Comparison of ENCODE assay signal across 8 cellular contexts in the genomic region with DNA sequence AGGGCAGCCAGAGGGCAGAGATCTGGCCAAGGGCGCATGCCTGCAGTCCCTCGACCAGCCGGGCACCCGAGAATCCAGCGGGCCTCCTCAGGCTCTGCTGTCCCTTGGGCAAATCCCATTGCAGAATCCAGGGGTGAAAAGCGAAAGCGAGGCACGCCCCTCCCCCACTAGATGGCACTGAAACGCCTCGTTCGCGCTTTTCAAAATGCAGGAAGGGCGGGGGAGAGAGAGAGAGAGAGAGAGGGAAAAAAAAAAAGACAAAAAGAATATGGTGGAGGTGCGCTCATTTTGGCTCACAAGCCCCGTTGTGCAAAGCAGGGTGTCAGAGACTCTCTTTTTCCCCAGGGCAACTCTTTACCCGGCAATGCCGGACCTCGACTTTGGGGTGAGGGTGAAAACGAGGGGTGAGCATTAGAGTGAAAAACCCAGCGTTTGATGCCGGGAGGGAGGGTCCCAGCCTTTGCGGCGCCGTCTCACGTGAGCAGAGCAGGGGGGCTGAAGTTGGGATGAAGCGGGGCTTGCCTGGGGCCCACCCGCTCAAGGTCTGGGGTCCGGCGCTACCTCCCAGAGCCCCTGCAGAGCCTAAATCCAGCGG. TPM values are rescaled to one million over a fixed set of nuclear protein-coding genes. Genes with fewer than 3 reads are reported as not detected.
DNase-seq lines count a peak whose midpoint lies in the region; ATAC-seq and TF ChIP-seq lines count a peak whose summit lies in the region.

No MANE protein-coding gene starts in this region.

- WGBS in IMR-90 (ENCODE audit: extremely low coverage in 2 of 2, insufficient read length in 1 of 2), 2 experiments: 5% methylated on average over 4 of the region's 30 CpGs; no CpG with 5 or more reads in 1 of the 2 experiments

- peak overlapping the region; percentile 80 to 98 (median 96) for H3K4me2 ChIP-seq in BLaER1 treated with 17β-estradiol and CSF1 and Interleukin-3, amounts not matched to agents 10 nM and 100 nM
- H3K4me2 ChIP-seq in IMR-90 (ENCODE audit: low read depth, low read length): peak overlapping the region; percentile 62

- no peak overlapping the region; a peak in 1 of 4 replicates for H4K8ac ChIP-seq in IMR-90 (ENCODE audit: low read depth in 2 of 2, low read length in 2 of 2)

- no peak overlapping the region for H3K4ac ChIP-seq in IMR-90 (ENCODE audit: low read depth, low read length)

- H4K20me1 ChIP-seq in BLaER1 treated with 17β-estradiol and CSF1 and Interleukin-3, amounts not matched to agents 10 nM and 100 nM: peaks cover 0 to 34% (median 13%) of the 10 kb centered on the region in 11 experiments; a peak in 13 of 22 replicates
- H4K20me1 ChIP-seq in IMR-90 (ENCODE audit: insufficient read depth, low read length): no peaks in the 10 kb centered on the region

- POLR2A ChIA-PET in IMR-90 (lab: Charles Lee; ENCODE audit: unreplicated experiment): no interaction called here

- no peak overlapping the region for H4K91ac ChIP-seq in IMR-90 (ENCODE audit: insufficient read depth, low read depth, low read length)

- BruUV-seq in IMR-90 (replicated peaks; lab: Mats Ljungman, UMichigan): no TSS peak

- TF ChIP-seq POLR2A in IMR-90 (IDR thresholded peaks at IDR 0.05; ENCODE audit: low read depth, low read length) (no peak), Peyer's patch (IDR thresholded peaks at IDR 0.05) (no peak)

- peak overlapping the region in 1 of 11 experiments; percentile 24; a peak in 2 of 22 replicates for H3K9ac ChIP-seq in BLaER1 treated with 17β-estradiol and CSF1 and Interleukin-3, amounts not matched to agents 10 nM and 100 nM
- H3K9ac ChIP-seq in IMR-90 (ENCODE audit: low read depth, low read length): no peak overlapping the region

- no peak for ATAC-seq in IMR-90 (ENCODE audit: low read depth)
- peak; percentile 28 for ATAC-seq in sciatic nerve
- ATAC-seq in HG02763 (IDR thresholded peaks at IDR 0.05; ENCODE audit: unreplicated experiment): no peak
- no peak for ATAC-seq in HG03439 (IDR thresholded peaks at IDR 0.05; ENCODE audit: unreplicated experiment)

- no peak overlapping the region for H2AK5ac ChIP-seq in IMR-90 (ENCODE audit: low read depth, low read length)

- no peak overlapping the region for H3K18ac ChIP-seq in IMR-90 (ENCODE audit: low read depth, low read length)

- CTCF ChIA-PET in IMR-90 (lab: Yijun Ruan, JAX): no interaction called here

- H4K5ac ChIP-seq in IMR-90 (ENCODE audit: low read depth, low read length): no peak overlapping the region

- H2AFZ ChIP-seq in IMR-90 (replicated peaks; ENCODE audit: low read length, poor library complexity): peak overlapping the region; percentile 76

- in situ Hi-C loops in IMR-90 (cut with MboI; ENCODE audit: low sequenced_read_pairs) (no loop called here), astrocyte of the cerebellum (cut with HindIII; ENCODE audit: low sequenced_read_pairs) (no loop called here)

- peaks cover 65 to 77% (median 68%) of the 10 kb centered on the region in 11 experiments for H3K27me3 ChIP-seq in BLaER1 treated with 17β-estradiol and CSF1 and Interleukin-3, amounts not matched to agents 10 nM and 100 nM
- H3K27me3 ChIP-seq in IMR-90 (ENCODE audit: control insufficient read depth, insufficient read depth, low read length) (peaks cover 41% of the 10 kb centered on the region), Peyer's patch (peaks cover 0 to 27% of the 10 kb centered on the region in 2 donors)

- intact Hi-C loops in IMR-90 (cut with micrococcal nuclease): loop anchor here (10.0 kb wide), 1 partner anchor 583 kb away; no protein-coding TSS in a partner anchor
- intact Hi-C loops in sciatic nerve (cut with DNase I): no loop called here

- no peak overlapping the region for H3K23ac ChIP-seq in IMR-90 (ENCODE audit: low read depth, low read length)

- dilution Hi-C loops in IMR-90 (cut with HindIII; ENCODE audit: low sequenced_read_pairs, unreplicated experiment): no loop called here

- no peak overlapping the region; the same call in 2 of the 3 replicates for H2BK15ac ChIP-seq in IMR-90 (ENCODE audit: low read depth, low read length)

- no peak for TF ChIP-seq RAD21 in IMR-90 (IDR thresholded peaks at IDR 0.05; ENCODE audit: low read length)

- TF ChIP-seq CTCF in IMR-90 (conservative IDR thresholded peaks at IDR 0.05; ENCODE audit: low read depth, low read length): no peak
- no peak for TF ChIP-seq CTCF in Peyer's patch (IDR thresholded peaks at IDR 0.05)
- peak; percentile 30 for TF ChIP-seq CTCF in astrocyte of the cerebellum (IDR thresholded peaks at IDR 0.05; ENCODE audit: low read depth, low read length, missing control alignments)

- H3K9me1 ChIP-seq in IMR-90 (ENCODE audit: insufficient read depth, low read length): no peaks in the 10 kb centered on the region

- H3K9me3 ChIP-seq in BLaER1 treated with 17β-estradiol and CSF1 and Interleukin-3, amounts not matched to agents 10 nM and 100 nM (replicated peaks in 1 of 11): no peaks in the 10 kb centered on the region
- no peaks in the 10 kb centered on the region for H3K9me3 ChIP-seq in IMR-90 (ENCODE audit: control insufficient read depth, insufficient read depth, low read length)
- H3K9me3 ChIP-seq in Peyer's patch: no peaks in the 10 kb centered on the region

- H2BK20ac ChIP-seq in IMR-90 (ENCODE audit: low read depth, low read length): no peak overlapping the region

- H2BK120ac ChIP-seq in IMR-90 (ENCODE audit: low read depth, low read length): no peak overlapping the region

- no peak for DNase-seq in IMR-90
- peak in 1 of 3 donors; percentile 48 for DNase-seq in Peyer's patch
- no peak for DNase-seq in astrocyte of the cerebellum (ENCODE audit: low read depth)
- DNase-seq in hippocampal formation (lab: John Stamatoyannopoulos, UW): peak; percentile 67 to 68
- peak; percentile 71 for DNase-seq in sciatic nerve (ENCODE audit: low spot score)

- H3K4me3 ChIP-seq in BLaER1 treated with 17β-estradiol and CSF1 and Interleukin-3, amounts not matched to agents 10 nM and 100 nM: peak overlapping the region; percentile 52 to 70 (median 61)
- peak overlapping the region; percentile 47 for H3K4me3 ChIP-seq in IMR-90 (ENCODE audit: insufficient read depth, low read depth, low read length)
- peak overlapping the region; percentile 25 to 52 (median 33) for H3K4me3 ChIP-seq in Peyer's patch
- H3K4me3 ChIP-seq in astrocyte of the cerebellum (ENCODE audit: low read depth, low read length): peak overlapping the region; percentile 42

- H3K36me3 ChIP-seq in BLaER1 treated with 17β-estradiol and CSF1 and Interleukin-3, amounts not matched to agents 10 nM and 100 nM: no peaks in the 10 kb centered on the region
- H3K36me3 ChIP-seq in IMR-90 (ENCODE audit: control insufficient read depth, insufficient read depth, low read length): no peaks in the 10 kb centered on the region
- H3K36me3 ChIP-seq in Peyer's patch: no peaks in the 10 kb centered on the region

- no peak overlapping the region for H2BK5ac ChIP-seq in IMR-90 (ENCODE audit: low read depth, low read length, poor library complexity, severe bottlenecking)

- peaks cover 18 to 37% (median 34%) of the 10 kb centered on the region in 10 experiments for H3K4me1 ChIP-seq in BLaER1 treated with 17β-estradiol and CSF1 and Interleukin-3, amounts not matched to agents 10 nM and 100 nM
- H3K4me1 ChIP-seq in IMR-90 (ENCODE audit: control insufficient read depth, insufficient read depth, low read length): peaks cover 1% of the 10 kb centered on the region; the same call in 1 of the 2 replicates
- peaks cover 0 to 33% (median 13%) of the 10 kb centered on the region in 4 donors for H3K4me1 ChIP-seq in Peyer's patch

- no peak overlapping the region for H3K56ac ChIP-seq in IMR-90 (ENCODE audit: extremely low read depth, insufficient read depth, low read length)

- no peak overlapping the region for H3K14ac ChIP-seq in IMR-90 (replicated peaks; ENCODE audit: low read depth, low read length)

- H2AK9ac ChIP-seq in IMR-90 (replicated peaks; ENCODE audit: low read depth, low read length, poor library complexity): peak overlapping the region; percentile 72

- no peak overlapping the region for H3K27ac ChIP-seq in BLaER1 treated with 17β-estradiol and CSF1 and Interleukin-3, amounts not matched to agents 10 nM and 100 nM
- H3K27ac ChIP-seq in IMR-90 (ENCODE audit: insufficient read depth, low read length) (no peak overlapping the region), Peyer's patch (no peak overlapping the region)

- H3K79me1 ChIP-seq in IMR-90 (ENCODE audit: low read depth in 1 of 2, low read length in 2 of 2): no peaks in the 10 kb centered on the region

TF ChIP-seq in IMR-90, 13 proteins besides CTCF, POLR2A, EP300 and RAD21 (continues in another document):
- no peak for TF ChIP-seq FOS (IDR thresholded peaks at IDR 0.05; ENCODE audit: low read depth, low read length)
- TF ChIP-seq BHLHE40 (IDR thresholded peaks at IDR 0.05; ENCODE audit: low read depth, low read length): no peak
- TF ChIP-seq CEBPB (IDR thresholded peaks at IDR 0.05; ENCODE audit: low read depth, low read length): no peak
- TF ChIP-seq MXI1 (IDR thresholded peaks at IDR 0.05; ENCODE audit: borderline replicate concordance, low read depth, low read length): no peak
- no peak for TF ChIP-seq NFE2L2 (IDR thresholded peaks at IDR 0.05; ENCODE audit: low read depth, low read length)
- no peak for TF ChIP-seq SMC3 (IDR thresholded peaks at IDR 0.05; ENCODE audit: low read depth, low read length)
- TF ChIP-seq RCOR1 (IDR thresholded peaks at IDR 0.05; ENCODE audit: insufficient replicate concordance, low read length): no peak
- TF ChIP-seq, protein P1, sequence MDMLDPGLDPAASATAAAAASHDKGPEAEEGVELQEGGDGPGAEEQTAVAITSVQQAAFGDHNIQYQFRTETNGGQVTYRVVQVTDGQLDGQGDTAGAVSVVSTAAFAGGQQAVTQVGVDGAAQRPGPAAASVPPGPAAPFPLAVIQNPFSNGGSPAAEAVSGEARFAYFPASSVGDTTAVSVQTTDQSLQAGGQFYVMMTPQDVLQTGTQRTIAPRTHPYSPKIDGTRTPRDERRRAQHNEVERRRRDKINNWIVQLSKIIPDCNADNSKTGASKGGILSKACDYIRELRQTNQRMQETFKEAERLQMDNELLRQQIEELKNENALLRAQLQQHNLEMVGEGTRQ (IDR thresholded peaks at IDR 0.05; ENCODE audit: low read depth, low read length): no peak
- no peak for TF ChIP-seq CHD1 (IDR thresholded peaks at IDR 0.05; ENCODE audit: low read depth, low read length)
- TF ChIP-seq MAFK (IDR thresholded peaks at IDR 0.05; ENCODE audit: low read depth, low read length): no peak

RNA-seq across cellular contexts. Expression of a gene that starts 2.5 kb away (rescaled TPM):
- under 0.01 TPM in 2 replicates for total RNA-seq in IMR-90 (2012; rRNA removed)
- polyA plus RNA-seq in IMR-90 (2012; rRNA removed): 0.05 and 0.06 TPM in 2 replicates
- 0.03 and 0.20 TPM in 2 replicates for polyA plus RNA-seq in IMR-90 (2012; cell fraction: cytosol; rRNA removed)
- polyA plus RNA-seq in IMR-90 (2012; cell fraction: nucleus; rRNA removed; ENCODE audit: low replicate concordance): 0.03 and 0.13 TPM in 2 replicates
- under 1 TPM in 3 of 4 donors, not detected in 1; under 0.01 to 0.66 (median 0.13) TPM for total RNA-seq in Peyer's patch
- 1.1 TPM for total RNA-seq in sciatic nerve

RNA-seq across cellular contexts. Expression of a gene that starts 56.6 kb away (rescaled TPM):
- total RNA-seq in IMR-90 (2012; rRNA removed) (14.5 and 24.4 TPM in 2 replicates), Peyer's patch (10 to 100 TPM in 3 of 4 donors, 1 to 10 TPM in 1; 8.3 to 35.5 (median 22.5) TPM), sciatic nerve (23.2 TPM)
- polyA plus RNA-seq in IMR-90 (2012; rRNA removed): 33.8 and 34.3 TPM in 2 replicates
- polyA plus RNA-seq in IMR-90 (2012; cell fraction: cytosol; rRNA removed): 3.5 and 8.4 TPM in 2 replicates
- 0.73 and 6.8 TPM in 2 replicates for polyA plus RNA-seq in IMR-90 (2012; cell fraction: nucleus; rRNA removed; ENCODE audit: low replicate concordance)

Comparison
In these comparisons a context has a peak if more than half of its experiments do, and no peak if none do; other contexts are left out.
1. DNase-seq: peak in hippocampal formation (2 of 2) and sciatic nerve (single experiment); none in IMR-90 (single experiment) and astrocyte of the cerebellum (single experiment).
2. Peak in every context shown above with its lines, with median percentiles within 50 percentile points of each other: H3K4me3 ChIP-seq.